ENCODE assay signal across 4 cellular contexts in genomic region chr3:135075157-135075556, GRCh38.
"Had no signal": no experiment of that assay in that cellular context is flagged by ENCODE, and none has a peak within 500 bp of the region (broad histone marks: within the 10 kb centered on the region; RNA-seq: fewer than 3 reads in every experiment).

No MANE protein-coding gene starts in this region.

- DNase-seq: H9, HCEC 1CT, IMR-90 had no signal

- H3K4me3 ChIP-seq: GM23338 had no signal
